33 cellular contexts compared by ENCODE assay signal in the genomic region with DNA sequence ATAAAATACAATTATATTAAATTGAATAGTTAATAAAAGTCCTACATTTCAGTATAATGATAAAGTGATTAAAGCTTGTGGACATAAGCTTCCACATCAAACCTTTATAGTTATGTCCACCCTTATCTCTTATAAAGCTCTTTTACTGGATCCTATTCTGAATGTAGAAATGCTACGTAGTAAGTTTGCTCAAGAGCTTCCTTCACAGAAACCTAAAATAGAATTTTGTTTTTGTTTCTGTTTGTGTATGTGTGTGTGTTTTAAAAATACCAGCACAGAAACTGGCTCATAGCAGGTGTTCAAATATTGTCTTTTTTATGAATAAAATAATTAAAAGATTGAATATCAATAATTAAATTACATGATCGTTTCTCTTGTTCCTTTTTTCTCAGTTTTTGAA.
"Had no signal": no experiment of that assay in that cellular context is flagged by ENCODE, and none has a peak within 500 bp of the region (broad histone marks: within the 10 kb centered on the region; RNA-seq: fewer than 3 reads in every experiment).

No MANE protein-coding gene starts in this region.

- H3K4me1 ChIP-seq: ascending aorta, breast epithelium, heart left ventricle had no signal

- H3K4me1 Mint-ChIP-seq: activated CD4-positive, alpha-beta T cell treated with anti-CD3 and anti-CD28 coated beads for 36 hours; activated CD4-positive, alpha-beta T cell treated with anti-CD3 and anti-CD28 coated beads, Interleukin-2, amount 10 ng/mL, durations not matched to agents 24 days and 14 days; activated CD8-positive, alpha-beta memory T cell treated with anti-CD3 and anti-CD28 coated beads, Interleukin-2, amount 10 ng/mL, durations not matched to agents 7 days and 5 days; activated naive CD4-positive, alpha-beta T cell treated with anti-CD3 and anti-CD28 coated beads, Interleukin-2, amount 10 ng/mL, durations not matched to agents 7 days and 5 days; activated naive CD8-positive, alpha-beta T cell treated with anti-CD3 and anti-CD28 coated beads, Interleukin-2, amount 10 ng/mL, durations not matched to agents 7 days and 5 days; brain; endodermal cell had no signal

- H3K27me3 ChIP-seq: ascending aorta, breast epithelium, cardiac muscle cell, dorsolateral prefrontal cortex, heart left ventricle had no signal

- H3K36me3 Mint-ChIP-seq: activated CD4-positive, alpha-beta memory T cell treated with anti-CD3 and anti-CD28 coated beads for 36 hours; activated CD8-positive, alpha-beta memory T cell treated with anti-CD3 and anti-CD28 coated beads, Interleukin-2, amount 10 ng/mL, durations not matched to agents 7 days and 5 days; activated naive CD4-positive, alpha-beta T cell treated with anti-CD3 and anti-CD28 coated beads, Interleukin-2, amount 10 ng/mL, durations not matched to agents 7 days and 5 days; activated naive CD8-positive, alpha-beta T cell treated with anti-CD3 and anti-CD28 coated beads, Interleukin-2, amount 10 ng/mL, durations not matched to agents 7 days and 5 days; brain had no signal

- H3K27ac ChIP-seq: ascending aorta, breast epithelium, cardiac muscle cell, coronary artery, dorsolateral prefrontal cortex, heart left ventricle had no signal

- H3K36me3 ChIP-seq: ascending aorta, breast epithelium, cardiac muscle cell, heart left ventricle had no signal

- ATAC-seq: activated CD4-positive, alpha-beta T cell treated with anti-CD3 and anti-CD28 coated beads for 36 hours; activated CD8-positive, alpha-beta memory T cell treated with anti-CD3 and anti-CD28 coated beads, Interleukin-2, amount 10 ng/mL, durations not matched to agents 7 days and 5 days; activated CD8-positive, alpha-beta T cell treated with anti-CD3 and anti-CD28 coated beads, Interleukin-2, amount 10 ng/mL, durations not matched to agents 7 days and 5 days; activated naive CD4-positive, alpha-beta T cell treated with anti-CD3 and anti-CD28 coated beads, Interleukin-2, amount 50 U/mL, for 72 hours; activated T-cell treated with anti-CD3 and anti-CD28 coated beads, Interleukin-2, amount 50 U/mL, for 72 hours; esophagus mucosa; heart left ventricle had no signal

- H3K27ac Mint-ChIP-seq: activated CD4-positive, alpha-beta memory T cell treated with anti-CD3 and anti-CD28 coated beads for 36 hours; activated CD4-positive, alpha-beta T cell treated with anti-CD3 and anti-CD28 coated beads for 36 hours; activated CD4-positive, alpha-beta T cell treated with anti-CD3 and anti-CD28 coated beads, Interleukin-2, amount 10 ng/mL, durations not matched to agents 24 days and 14 days; activated CD8-positive, alpha-beta memory T cell treated with anti-CD3 and anti-CD28 coated beads, Interleukin-2, amount 10 ng/mL, durations not matched to agents 7 days and 5 days; activated CD8-positive, alpha-beta T cell treated with anti-CD3 and anti-CD28 coated beads, Interleukin-2, amount 10 ng/mL, durations not matched to agents 7 days and 5 days; activated naive CD4-positive, alpha-beta T cell treated with anti-CD3 and anti-CD28 coated beads, Interleukin-2, amount 10 ng/mL, durations not matched to agents 7 days and 5 days; activated naive CD4-positive, alpha-beta T cell treated with anti-CD3 and anti-CD28 coated beads, Interleukin-2, amount 50 U/mL, for 72 hours; activated naive CD8-positive, alpha-beta T cell treated with anti-CD3 and anti-CD28 coated beads, Interleukin-2, amount 10 ng/mL, durations not matched to agents 7 days and 5 days; activated T-cell treated with anti-CD3 and anti-CD28 coated beads, Interleukin-2, amount 50 U/mL, for 24 hours; brain; dendritic cell treated with granulocyte-macrophage colony-stimulating factor and Interleukin-4, amounts not matched to agents 40 ng/mL and 50 ng/mL, for 4 days; endodermal cell; T-helper 1 cell treated with Interleukin-12 subunit alpha and Interleukin-12 subunit beta and Interleukin-4 antibody, amounts not matched to agents 30 μg/mL and 1 μg/mL, for 36 hours; T-helper 2 cell treated with Interferon-gamma antibody and Interleukin-4, amounts not matched to agents 5 μg/mL and 100 μg/mL, for 36 hours had no signal

- H3K27me3 Mint-ChIP-seq: activated CD4-positive, alpha-beta T cell treated with anti-CD3 and anti-CD28 coated beads, Interleukin-2, amount 10 ng/mL, durations not matched to agents 24 days and 14 days; activated CD8-positive, alpha-beta memory T cell treated with anti-CD3 and anti-CD28 coated beads, Interleukin-2, amount 10 ng/mL, durations not matched to agents 7 days and 5 days; activated naive CD4-positive, alpha-beta T cell treated with anti-CD3 and anti-CD28 coated beads, Interleukin-2, amount 10 ng/mL, durations not matched to agents 7 days and 5 days; activated naive CD8-positive, alpha-beta T cell treated with anti-CD3 and anti-CD28 coated beads, Interleukin-2, amount 10 ng/mL, durations not matched to agents 7 days and 5 days; brain; dendritic cell treated with granulocyte-macrophage colony-stimulating factor and Interleukin-4, amounts not matched to agents 40 ng/mL and 50 ng/mL, for 4 days had no signal

- DNase-seq: activated CD4-positive, alpha-beta memory T cell treated with anti-CD3 and anti-CD28 coated beads for 36 hours; activated CD4-positive, alpha-beta T cell treated with anti-CD3 and anti-CD28 coated beads for 36 hours; activated CD4-positive, alpha-beta T cell treated with anti-CD3 and anti-CD28 coated beads, Interleukin-2, amount 10 ng/mL, durations not matched to agents 24 days and 14 days; activated CD4-positive, CD25-positive, alpha-beta regulatory T cell; activated CD4-positive, CD25-positive, alpha-beta regulatory T cell treated with anti-CD3 and anti-CD28 coated beads, Interleukin-2, amount 50 U/mL, for 72 hours; activated CD8-positive, alpha-beta memory T cell treated with anti-CD3 and anti-CD28 coated beads, Interleukin-2, amount 10 ng/mL, durations not matched to agents 7 days and 5 days; activated CD8-positive, alpha-beta memory T cell treated with anti-CD3 and anti-CD28 coated beads, Interleukin-2, amount 50 U/mL, for 4 hours; activated CD8-positive, alpha-beta T cell treated with anti-CD3 and anti-CD28 coated beads, Interleukin-2, amount 10 ng/mL, durations not matched to agents 7 days and 5 days; activated gamma-delta T cell; activated naive CD4-positive, alpha-beta T cell; activated naive CD4-positive, alpha-beta T cell treated with anti-CD3 and anti-CD28 coated beads, Interleukin-2, amount 10 ng/mL, durations not matched to agents 7 days and 5 days; activated naive CD8-positive, alpha-beta T cell treated with anti-CD3 and anti-CD28 coated beads, Interleukin-2, amount 10 ng/mL, durations not matched to agents 7 days and 5 days; activated T-cell treated with anti-CD3 and anti-CD28 coated beads, Interleukin-2, amount 50 U/mL, for 24 hours; activated T-cell treated with anti-CD3 and anti-CD28 coated beads, Interleukin-2, amount 50 U/mL, for 72 hours; central memory CD4-positive, alpha-beta T cell; cerebellar nuclear complex; dorsolateral prefrontal cortex; effector memory CD4-positive, alpha-beta T cell; endodermal cell; foreskin fibroblast; glutamatergic neuron; heart left ventricle; T1000 had no signal

- H3K4me3 Mint-ChIP-seq: activated CD4-positive, alpha-beta memory T cell treated with anti-CD3 and anti-CD28 coated beads for 36 hours; activated CD4-positive, alpha-beta T cell treated with anti-CD3 and anti-CD28 coated beads for 36 hours; activated CD4-positive, alpha-beta T cell treated with anti-CD3 and anti-CD28 coated beads, Interleukin-2, amount 10 ng/mL, durations not matched to agents 24 days and 14 days; activated CD8-positive, alpha-beta memory T cell treated with anti-CD3 and anti-CD28 coated beads, Interleukin-2, amount 10 ng/mL, durations not matched to agents 7 days and 5 days; activated CD8-positive, alpha-beta T cell treated with anti-CD3 and anti-CD28 coated beads, Interleukin-2, amount 10 ng/mL, durations not matched to agents 7 days and 5 days; activated naive CD4-positive, alpha-beta T cell treated with anti-CD3 and anti-CD28 coated beads, Interleukin-2, amount 10 ng/mL, durations not matched to agents 7 days and 5 days; activated naive CD8-positive, alpha-beta T cell treated with anti-CD3 and anti-CD28 coated beads, Interleukin-2, amount 10 ng/mL, durations not matched to agents 7 days and 5 days; activated T-cell treated with anti-CD3 and anti-CD28 coated beads, Interleukin-2, amount 50 U/mL, for 24 hours; activated T-cell treated with anti-CD3 and anti-CD28 coated beads, Interleukin-2, amount 50 U/mL, for 72 hours; brain; dendritic cell treated with granulocyte-macrophage colony-stimulating factor and Interleukin-4, amounts not matched to agents 40 ng/mL and 50 ng/mL, for 4 days; endodermal cell; T-helper 1 cell treated with Interleukin-12 subunit alpha and Interleukin-12 subunit beta and Interleukin-4 antibody, amounts not matched to agents 30 μg/mL and 1 μg/mL, for 36 hours; T-helper 2 cell treated with Interferon-gamma antibody and Interleukin-4, amounts not matched to agents 5 μg/mL and 100 μg/mL, for 36 hours had no signal

- H3K9me3 Mint-ChIP-seq: activated CD4-positive, alpha-beta memory T cell treated with anti-CD3 and anti-CD28 coated beads for 36 hours; activated CD4-positive, alpha-beta T cell treated with anti-CD3 and anti-CD28 coated beads, Interleukin-2, amount 10 ng/mL, durations not matched to agents 24 days and 14 days; activated naive CD4-positive, alpha-beta T cell treated with anti-CD3 and anti-CD28 coated beads, Interleukin-2, amount 10 ng/mL, durations not matched to agents 7 days and 5 days; activated naive CD8-positive, alpha-beta T cell treated with anti-CD3 and anti-CD28 coated beads, Interleukin-2, amount 10 ng/mL, durations not matched to agents 7 days and 5 days; activated T-cell treated with anti-CD3 and anti-CD28 coated beads, Interleukin-2, amount 50 U/mL, for 24 hours; activated T-cell treated with anti-CD3 and anti-CD28 coated beads, Interleukin-2, amount 50 U/mL, for 72 hours; dendritic cell treated with granulocyte-macrophage colony-stimulating factor and Interleukin-4, amounts not matched to agents 40 ng/mL and 50 ng/mL, for 4 days; T-helper 1 cell treated with Interleukin-12 subunit alpha and Interleukin-12 subunit beta and Interleukin-4 antibody, amounts not matched to agents 30 μg/mL and 1 μg/mL, for 36 hours; T-helper 2 cell treated with Interferon-gamma antibody and Interleukin-4, amounts not matched to agents 5 μg/mL and 100 μg/mL, for 36 hours had no signal

- H3K4me3 ChIP-seq: ascending aorta, breast epithelium, cardiac muscle cell, coronary artery, dorsolateral prefrontal cortex, heart left ventricle had no signal
